17 cellular contexts compared by ENCODE assay signal in genomic region chr10:48681749-48682148, GRCh38.
"Had no signal": no experiment of that assay in that cellular context is flagged by ENCODE, and none has a peak within 500 bp of the region (broad histone marks: within the 10 kb centered on the region; RNA-seq: fewer than 3 reads in every experiment).

No MANE protein-coding gene starts in this region.

- H3K4me1 ChIP-seq: prostate gland, right lobe of liver, upper lobe of left lung had no signal

- H3K9me3 ChIP-seq: prostate gland, right lobe of liver had no signal

- FAIRE-seq: astrocyte, endometrium, islet of Langerhans had no signal

- H3K36me3 ChIP-seq: left lung, prostate gland, right lobe of liver, spleen, upper lobe of left lung had no signal

- H3K27me3 ChIP-seq: left lung, right lobe of liver, spleen, upper lobe of left lung had no signal

- ATAC-seq: activated CD8-positive, alpha-beta T cell treated with anti-CD3 and anti-CD28 coated beads for 36 hours; left lung; right lobe of liver had no signal

- DNase-seq: activated CD8-positive, alpha-beta memory T cell treated with anti-CD3 and anti-CD28 coated beads, Interleukin-2, amount 50 U/mL, for 4 hours; activated CD8-positive, alpha-beta T cell treated with anti-CD3 and anti-CD28 coated beads for 36 hours; activated naive CD4-positive, alpha-beta T cell; foreskin melanocyte; head of caudate nucleus; left lung; mesenchymal stem cell; nephron progenitor cell; right lobe of liver; spleen; stimulated activated CD4-positive, alpha-beta T cell treated with anti-CD3 and anti-CD28 coated beads, Interleukin-1b, Interleukin-23, amount 100 ng/mL, for 48 hours; stimulated activated naive CD4-positive, alpha-beta T cell treated with Interleukin-2 at 50 U/mL for 16 hours; upper lobe of left lung had no signal

- H3K4me3 ChIP-seq: left lung, prostate gland, right lobe of liver, spleen, upper lobe of left lung had no signal

- H3K27ac ChIP-seq: left lung, prostate gland, right lobe of liver, upper lobe of left lung had no signal
